Comparison of ENCODE assay signal across 8 cellular contexts in genomic region chr7:47979832-47980181, GRCh38. TPM values are rescaled to one million over a fixed set of nuclear protein-coding genes. Genes with fewer than 3 reads are reported as not detected.
A peak's percentile ranks its signal among the peaks of the same experiment; 100 is the strongest.
DNase-seq lines count a peak whose midpoint lies in the region; ATAC-seq and TF ChIP-seq lines count a peak whose summit lies in the region.

No MANE protein-coding gene starts in this region.

- peak overlapping the region; percentile 84 for H3K4me3 ChIP-seq in kidney epithelial cell (ENCODE audit: low read depth, low read length)

- H3K4me1 Mint-ChIP-seq in activated CD4-positive, alpha-beta T cell treated with anti-CD3 and anti-CD28 coated beads for 36 hours: peaks cover 20% of the 10 kb centered on the region
- H3K4me1 Mint-ChIP-seq in activated naive CD8-positive, alpha-beta T cell treated with anti-CD3 and anti-CD28 coated beads, Interleukin-2, amount 10 ng/mL, durations not matched to agents 7 days and 5 days: peaks cover 16% of the 10 kb centered on the region

- intact Hi-C loops in activated CD4-positive, alpha-beta T cell treated with anti-CD3 and anti-CD28 coated beads for 36 hours (cut with DNase I, micrococcal nuclease): loop anchor here (1.0 to 10.0 kb wide), 6 partner anchors 11 to 275 kb away; partner anchors contain the start of genes C7orf57 (in 1 of the 2) and UPP1 (in 1 of the 2)

- H3K36me3 ChIP-seq in kidney epithelial cell (ENCODE audit: control insufficient read depth, insufficient read depth, low read length): peaks cover 1% of the 10 kb centered on the region

- no peaks in the 10 kb centered on the region for H3K27me3 ChIP-seq in kidney epithelial cell (ENCODE audit: control insufficient read depth, insufficient read depth, low read length)

- peak overlapping the region; percentile 98 for H3K27ac Mint-ChIP-seq in activated CD4-positive, alpha-beta T cell treated with anti-CD3 and anti-CD28 coated beads for 36 hours
- H3K27ac Mint-ChIP-seq in activated naive CD8-positive, alpha-beta T cell treated with anti-CD3 and anti-CD28 coated beads, Interleukin-2, amount 10 ng/mL, durations not matched to agents 7 days and 5 days: peak overlapping the region; percentile 96

- peaks cover 26% of the 10 kb centered on the region for H3K36me3 Mint-ChIP-seq in activated CD4-positive, alpha-beta T cell treated with anti-CD3 and anti-CD28 coated beads for 36 hours (ENCODE audit: low read depth)
- peaks cover 23% of the 10 kb centered on the region for H3K36me3 Mint-ChIP-seq in activated naive CD8-positive, alpha-beta T cell treated with anti-CD3 and anti-CD28 coated beads, Interleukin-2, amount 10 ng/mL, durations not matched to agents 7 days and 5 days

- no peak for DNase-seq in activated CD4-positive, alpha-beta T cell treated with anti-CD3 and anti-CD28 coated beads for 36 hours
- no peak for DNase-seq in activated CD4-positive, alpha-beta T cell treated with anti-CD3 and anti-CD28 coated beads for 1 hour
- no peak for DNase-seq in activated naive CD8-positive, alpha-beta T cell treated with anti-CD3 and anti-CD28 coated beads, Interleukin-2, amount 10 ng/mL, durations not matched to agents 7 days and 5 days
- DNase-seq in kidney epithelial cell (ENCODE audit: low read depth): no peak
- no peak for DNase-seq in substantia nigra (lab: John Stamatoyannopoulos, UW)
- no peak for DNase-seq in NCI-H1694 (lab: John Stamatoyannopoulos, UW)
- no peak for DNase-seq in H4 (ENCODE audit: low spot score)
- no peak for DNase-seq in NCI-H2196 treated with DMSO at 0.1 percent for 48 hours (lab: John Stamatoyannopoulos, UW; ENCODE audit: unreplicated experiment)

- H3K4me3 Mint-ChIP-seq in activated CD4-positive, alpha-beta T cell treated with anti-CD3 and anti-CD28 coated beads for 36 hours: peak overlapping the region; percentile 88
- peak overlapping the region; percentile 92 for H3K4me3 Mint-ChIP-seq in activated naive CD8-positive, alpha-beta T cell treated with anti-CD3 and anti-CD28 coated beads, Interleukin-2, amount 10 ng/mL, durations not matched to agents 7 days and 5 days

- CTCF ChIA-PET in activated CD4-positive, alpha-beta T cell treated with anti-CD3 and anti-CD28 coated beads for 36 hours (lab: Charles Lee): interaction anchor here (0.7 to 1.0 kb wide), 2 partner anchors 11 to 41 kb away, joined by 3 read pairs; no protein-coding TSS in a partner anchor

- ATAC-seq in activated CD4-positive, alpha-beta T cell treated with anti-CD3 and anti-CD28 coated beads for 36 hours: no peak
- no peak for ATAC-seq in activated naive CD8-positive, alpha-beta T cell treated with anti-CD3 and anti-CD28 coated beads, Interleukin-2, amount 10 ng/mL, durations not matched to agents 7 days and 5 days (ENCODE audit: low read depth)

- H3K9me3 Mint-ChIP-seq in activated CD4-positive, alpha-beta T cell treated with anti-CD3 and anti-CD28 coated beads for 36 hours (ENCODE audit: low read depth): no peaks in the 10 kb centered on the region
- H3K9me3 Mint-ChIP-seq in activated naive CD8-positive, alpha-beta T cell treated with anti-CD3 and anti-CD28 coated beads, Interleukin-2, amount 10 ng/mL, durations not matched to agents 7 days and 5 days: no peaks in the 10 kb centered on the region

- H3K27me3 Mint-ChIP-seq in activated CD4-positive, alpha-beta T cell treated with anti-CD3 and anti-CD28 coated beads for 36 hours: no peaks in the 10 kb centered on the region
- H3K27me3 Mint-ChIP-seq in activated naive CD8-positive, alpha-beta T cell treated with anti-CD3 and anti-CD28 coated beads, Interleukin-2, amount 10 ng/mL, durations not matched to agents 7 days and 5 days: no peaks in the 10 kb centered on the region

- no peak for TF ChIP-seq CTCF in kidney epithelial cell (IDR thresholded peaks at IDR 0.05; ENCODE audit: insufficient read depth, low read length, poor library complexity, severe bottlenecking)

- peak overlapping the region; percentile 81 for H3K27ac ChIP-seq in substantia nigra (ENCODE audit: low read depth, low read length, poor library complexity, severe bottlenecking)

- POLR2A ChIA-PET in activated CD4-positive, alpha-beta T cell treated with anti-CD3 and anti-CD28 coated beads for 36 hours (lab: Charles Lee): no interaction called here
- POLR2A ChIA-PET in activated naive CD8-positive, alpha-beta T cell treated with anti-CD3 and anti-CD28 coated beads, Interleukin-2, amount 10 ng/mL, durations not matched to agents 7 days and 5 days (lab: Charles Lee): no interaction called here

RNA-seq across cellular contexts. Expression of gene HUS1, which starts 0.4 kb away (rescaled TPM):
- total RNA-seq in activated CD4-positive, alpha-beta T cell treated with anti-CD3 and anti-CD28 coated beads for 36 hours: 10 to 100 TPM; 40.5 to 41.5 TPM
- 10 to 100 TPM; 40.6 to 44.9 TPM for total RNA-seq in activated naive CD8-positive, alpha-beta T cell treated with anti-CD3 and anti-CD28 coated beads, Interleukin-2, amount 10 ng/mL, durations not matched to agents 7 days and 5 days
- total RNA-seq in kidney epithelial cell: 12.0 and 13.4 TPM in 2 replicates
- 43.4 and 43.8 TPM in 2 replicates for total RNA-seq in H4 (2014; rRNA removed; shearing (Covaris generic))

RNA-seq across cellular contexts. Expression of gene PKD1L1, which starts 31.5 kb away (rescaled TPM):
- total RNA-seq in activated CD4-positive, alpha-beta T cell treated with anti-CD3 and anti-CD28 coated beads for 36 hours: under 1 TPM; 0.09 to 0.16 TPM
- under 1 TPM; 0.17 to 0.34 TPM for total RNA-seq in activated naive CD8-positive, alpha-beta T cell treated with anti-CD3 and anti-CD28 coated beads, Interleukin-2, amount 10 ng/mL, durations not matched to agents 7 days and 5 days
- 0.08 and 0.14 TPM in 2 replicates for total RNA-seq in kidney epithelial cell
- 0.02 and 0.08 TPM in 2 replicates for total RNA-seq in H4 (2014; rRNA removed; shearing (Covaris generic))

RNA-seq across cellular contexts. Expression of gene SUN3, which starts 49.1 kb away (rescaled TPM):
- total RNA-seq in activated CD4-positive, alpha-beta T cell treated with anti-CD3 and anti-CD28 coated beads for 36 hours: not detected
- total RNA-seq in activated naive CD8-positive, alpha-beta T cell treated with anti-CD3 and anti-CD28 coated beads, Interleukin-2, amount 10 ng/mL, durations not matched to agents 7 days and 5 days: not detected
- total RNA-seq in kidney epithelial cell: not detected in 2 replicates
- total RNA-seq in H4 (2014; rRNA removed; shearing (Covaris generic)): 1.1 and 8.6 TPM in 2 replicates

RNA-seq across cellular contexts. Expression of gene C7orf57, which starts 55.5 kb away (rescaled TPM):
- under 1 TPM; 0.33 to 0.46 TPM for total RNA-seq in activated CD4-positive, alpha-beta T cell treated with anti-CD3 and anti-CD28 coated beads for 36 hours
- total RNA-seq in activated naive CD8-positive, alpha-beta T cell treated with anti-CD3 and anti-CD28 coated beads, Interleukin-2, amount 10 ng/mL, durations not matched to agents 7 days and 5 days: under 1 TPM; 0.14 to 0.40 TPM
- total RNA-seq in kidney epithelial cell: 0.34 TPM in 1 of 2 replicates, not detected in the other
- total RNA-seq in H4 (2014; rRNA removed; shearing (Covaris generic)): 0.06 and 0.08 TPM in 2 replicates
